17 cellular contexts compared by ENCODE assay signal in the genomic region with DNA sequence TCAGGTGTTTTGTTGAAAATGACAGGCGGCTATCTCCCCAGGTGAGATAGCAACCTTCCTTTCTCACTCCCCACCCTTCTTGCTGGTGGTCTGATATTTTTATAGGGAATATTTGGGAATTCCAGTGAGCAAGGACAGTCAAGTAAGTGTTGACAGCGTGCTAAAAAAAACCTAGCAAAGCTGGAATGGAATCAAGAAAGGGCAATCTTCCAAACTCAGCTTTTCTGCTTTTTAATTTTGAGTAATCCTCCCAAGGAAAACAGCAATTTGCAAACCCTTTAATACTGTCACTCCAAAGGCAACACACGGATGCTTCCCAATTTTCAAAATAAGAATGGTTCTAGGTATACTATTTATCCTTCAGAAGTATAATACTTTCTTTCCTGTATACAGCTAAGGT.
"Had no signal": no experiment of that assay in that cellular context is flagged by ENCODE, and none has a peak within 500 bp of the region (broad histone marks: within the 10 kb centered on the region; RNA-seq: fewer than 3 reads in every experiment).

No MANE protein-coding gene starts in this region.

- H2AFZ ChIP-seq: neural progenitor cell had no signal

- H3K9me3 Mint-ChIP-seq: activated CD4-positive, alpha-beta T cell treated with anti-CD3 and anti-CD28 coated beads, Interleukin-2, amount 10 ng/mL, durations not matched to agents 7 days and 5 days; activated naive CD8-positive, alpha-beta T cell treated with anti-CD3 and anti-CD28 coated beads for 36 hours; mesothelial cell of epicardium; neural progenitor cell; stimulated activated memory B cell treated with anti-CD40 and anti-IgM and Interleukin-4, amounts not matched to agents 10 μg/mL and 1 μg/mL and 100 μg/mL, for 72 hours had no signal

- H3K9ac ChIP-seq: neural progenitor cell had no signal

- H3K4me3 Mint-ChIP-seq: activated CD4-positive, alpha-beta T cell treated with anti-CD3 and anti-CD28 coated beads, Interleukin-2, amount 10 ng/mL, durations not matched to agents 7 days and 5 days; activated naive CD8-positive, alpha-beta T cell treated with anti-CD3 and anti-CD28 coated beads for 36 hours; mesothelial cell of epicardium; neural progenitor cell; stimulated activated memory B cell treated with anti-CD40 and anti-IgM and Interleukin-4, amounts not matched to agents 10 μg/mL and 1 μg/mL and 100 μg/mL, for 72 hours had no signal

- H3K36me3 Mint-ChIP-seq: activated naive CD8-positive, alpha-beta T cell treated with anti-CD3 and anti-CD28 coated beads for 36 hours; mesothelial cell of epicardium; stimulated activated memory B cell treated with anti-CD40 and anti-IgM and Interleukin-4, amounts not matched to agents 10 μg/mL and 1 μg/mL and 100 μg/mL, for 72 hours had no signal

- H3K27ac ChIP-seq: breast epithelium, gastrocnemius medialis, lower lobe of right lung, neural progenitor cell, uterus had no signal

- H3K27ac Mint-ChIP-seq: activated CD4-positive, alpha-beta T cell treated with anti-CD3 and anti-CD28 coated beads, Interleukin-2, amount 10 ng/mL, durations not matched to agents 7 days and 5 days; activated naive CD8-positive, alpha-beta T cell treated with anti-CD3 and anti-CD28 coated beads for 36 hours; mesothelial cell of epicardium; neural progenitor cell; stimulated activated memory B cell treated with anti-CD40 and anti-IgM and Interleukin-4, amounts not matched to agents 10 μg/mL and 1 μg/mL and 100 μg/mL, for 72 hours had no signal

- H3K9me3 ChIP-seq: breast epithelium, esophagus squamous epithelium, gastrocnemius medialis, heart right ventricle, lower lobe of right lung, uterus had no signal

- ATAC-seq: gastrocnemius medialis; heart right ventricle; lower lobe of right lung; stimulated activated memory B cell treated with anti-CD40 and anti-IgM and Interleukin-4, amounts not matched to agents 10 μg/mL and 1 μg/mL and 100 μg/mL, for 72 hours had no signal

- H3K4me1 Mint-ChIP-seq: activated naive CD8-positive, alpha-beta T cell treated with anti-CD3 and anti-CD28 coated beads for 36 hours; mesothelial cell of epicardium; stimulated activated memory B cell treated with anti-CD40 and anti-IgM and Interleukin-4, amounts not matched to agents 10 μg/mL and 1 μg/mL and 100 μg/mL, for 72 hours had no signal

- H3K4me3 ChIP-seq: breast epithelium, esophagus squamous epithelium, gastrocnemius medialis, heart right ventricle, lower lobe of right lung, neural progenitor cell, uterus had no signal

- H3K4me2 ChIP-seq: neural progenitor cell had no signal

- H3K27me3 ChIP-seq: breast epithelium, esophagus squamous epithelium, gastrocnemius medialis, heart right ventricle, neural progenitor cell, uterus had no signal

- H3K4me1 ChIP-seq: gastrocnemius medialis, uterus had no signal

- DNase-seq: activated CD4-positive, alpha-beta T cell treated with anti-CD3 and anti-CD28 coated beads, Interleukin-2, amount 10 ng/mL, durations not matched to agents 7 days and 5 days; activated CD4-positive, CD25-positive, alpha-beta regulatory T cell; activated CD8-positive, alpha-beta memory T cell treated with anti-CD3 and anti-CD28 coated beads for 24 hours; activated gamma-delta T cell treated with Interleukin-2 at 50 U/mL for 16 hours; activated naive CD8-positive, alpha-beta T cell treated with anti-CD3 and anti-CD28 coated beads for 36 hours; anterior cingulate cortex; esophagus squamous epithelium; gastrocnemius medialis; heart right ventricle; left cardiac atrium; lower lobe of right lung; SW 1271; uterus had no signal
